8 cellular contexts compared by ENCODE assay signal in the genomic region with DNA sequence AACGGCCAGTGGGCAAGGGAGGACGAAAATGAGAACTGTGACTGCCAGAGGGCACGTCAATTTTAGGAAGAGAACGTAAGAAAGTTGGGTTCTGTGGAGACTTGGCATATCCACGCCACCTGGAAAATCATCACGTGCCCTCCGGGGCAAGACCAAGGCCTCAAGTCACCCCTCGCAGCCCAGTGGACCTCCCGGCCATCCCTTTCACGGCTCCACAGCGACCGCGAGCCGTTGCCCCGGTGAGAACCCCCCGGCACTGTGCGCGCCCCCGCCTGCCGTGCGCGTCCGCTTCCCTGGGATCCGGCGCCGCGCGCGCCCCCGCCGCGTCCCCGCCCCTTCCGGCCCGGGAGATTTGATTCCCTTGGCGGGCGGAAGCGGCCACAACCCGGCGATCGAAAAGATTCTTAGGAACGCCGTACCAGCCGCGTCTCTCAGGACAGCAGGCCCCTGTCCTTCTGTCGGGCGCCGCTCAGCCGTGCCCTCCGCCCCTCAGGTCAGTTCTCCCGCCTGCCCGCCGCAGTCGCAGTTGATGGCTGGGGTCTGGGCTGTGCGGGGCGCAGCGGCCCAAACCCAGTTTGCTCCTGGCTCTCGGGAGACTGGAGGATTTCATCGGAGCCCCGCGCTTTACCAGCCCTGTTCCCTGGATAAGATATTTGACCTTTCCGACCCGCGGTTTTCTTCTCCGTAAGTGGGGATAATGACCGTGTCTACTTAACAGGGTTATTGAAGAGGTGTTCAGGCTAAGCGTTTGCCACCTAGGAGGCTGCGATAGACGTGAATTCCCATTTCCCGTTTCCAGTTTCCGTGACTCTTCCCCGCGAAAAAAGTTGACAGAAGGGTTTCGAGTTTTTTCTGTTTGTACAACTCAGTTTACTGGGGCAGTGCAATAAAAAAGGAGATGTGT. TPM values are rescaled to one million over a fixed set of nuclear protein-coding genes. Genes with fewer than 3 reads are reported as not detected.
DNase-seq lines count a peak whose midpoint lies in the region; ATAC-seq and TF ChIP-seq lines count a peak whose summit lies in the region.

Gene MELK (plus strand): TSS at position 381 of the 904 bp plus-strand sequence. CDS start 8,787 bp downstream, outside the sequence.

- H3K27me3 Mint-ChIP-seq in type B pancreatic cell: no peaks in the 10 kb centered on the region

- peaks cover 11% of the 10 kb centered on the region for H3K36me3 ChIP-seq in HAP-1 (replicated peaks)
- H3K36me3 ChIP-seq in adipocyte (ENCODE audit: control insufficient read depth, insufficient read depth, low read length, severe bottlenecking): no peaks in the 10 kb centered on the region
- no peaks in the 10 kb centered on the region for H3K36me3 ChIP-seq in heart left ventricle

- H3K27ac Mint-ChIP-seq in type B pancreatic cell: peak within 1 kb of the TSS; percentile 94

- H3K9me3 ChIP-seq in HAP-1 (no peaks in the 10 kb centered on the region), adipocyte (ENCODE audit: control insufficient read depth, low read length) (no peaks in the 10 kb centered on the region), heart left ventricle (no peaks in the 10 kb centered on the region)

- in situ Hi-C loops in HAP-1 (cut with MboI; ENCODE audit: low sequenced_read_pairs): no loop called here

- TF ChIP-seq CTCF in heart left ventricle (IDR thresholded peaks at IDR 0.05): no peak
- TF ChIP-seq CTCF in type B pancreatic cell (conservative IDR thresholded peaks at IDR 0.05): no peak

- peaks cover 17% of the 10 kb centered on the region for H3K4me1 Mint-ChIP-seq in type B pancreatic cell (ENCODE audit: unreplicated experiment)

- H3K9me3 Mint-ChIP-seq in type B pancreatic cell: no peaks in the 10 kb centered on the region

- H3K4me1 ChIP-seq in HAP-1 (peaks cover 20% of the 10 kb centered on the region), adipocyte (ENCODE audit: control insufficient read depth, insufficient read depth, low read length) (peaks cover 7% of the 10 kb centered on the region), heart left ventricle (peaks cover 0 to 16% (median 7%) of the 10 kb centered on the region in 12 donors)

- H3K4me3 ChIP-seq in HAP-1: peak within 1 kb of the TSS; percentile 91
- H3K4me3 ChIP-seq in adipocyte (ENCODE audit: low read length): peak within 1 kb of the TSS; percentile 95
- H3K4me3 ChIP-seq in heart left ventricle: peak within 1 kb of the TSS; percentile 57 to 95 (median 84)

- 0 to 1% (median 1%) methylated on average over 43 to 74 of the region's 74 CpGs for WGBS in heart left ventricle, 4 donors

- DNase-seq in GDM1 (lab: John Stamatoyannopoulos, UW) (peak; percentile 78), HAP-1 (ENCODE audit: low spot score in 2 of 2) (peak; percentile 81 to 93), NCI-H1092 (lab: John Stamatoyannopoulos, UW) (peak; percentile 75), T-helper 1 cell (peak; percentile 61 to 81 (median 73)), adipocyte (ENCODE audit: low read depth) (peak; percentile 92), heart left ventricle (peak; percentile 72 to 90 (median 83)), posterior cingulate gyrus (peak; percentile 50 to 96 (median 77)), type B pancreatic cell (ENCODE audit: extremely low spot score, unreplicated experiment) (peak; percentile 91)

- TF ChIP-seq POLR2A in heart left ventricle (IDR thresholded peaks at IDR 0.05): peak in 1 of 2 donors; percentile 44

- no peaks in the 10 kb centered on the region for H3K27me3 ChIP-seq in HAP-1 (ENCODE audit: low read depth)
- H3K27me3 ChIP-seq in adipocyte (replicated peaks; ENCODE audit: control insufficient read depth, insufficient read depth, low read length): no peaks in the 10 kb centered on the region
- H3K27me3 ChIP-seq in heart left ventricle: no peaks in the 10 kb centered on the region

- H3K9ac ChIP-seq in adipocyte (ENCODE audit: low read length): peak within 1 kb of the TSS; percentile 91

- intact Hi-C loops in heart left ventricle (cut with DNase I) (no loop called here), posterior cingulate gyrus (cut with DNase I) (loop anchor here (5.0 kb wide), 1 partner anchor 85 kb away; no protein-coding TSS in a partner anchor)

- peak within 1 kb of the TSS in 8 of 12 donors; percentile 18 to 70 (median 47) for H3K27ac ChIP-seq in heart left ventricle

- H3K4me3 Mint-ChIP-seq in type B pancreatic cell: peak within 1 kb of the TSS; percentile 93

- peak; percentile 80 to 99 (median 96) for ATAC-seq in heart left ventricle

- H3K36me3 Mint-ChIP-seq in type B pancreatic cell: peaks cover 5% of the 10 kb centered on the region

RNA-seq across cellular contexts. Expression of gene MELK, which starts in this region (rescaled TPM):
- 1 to 10 TPM in 1 of 9 donors, under 1 TPM in 4, not detected in 4; 0.27 to 5.3 (median 0.75) TPM for total RNA-seq in heart left ventricle
- under 1 TPM in 1 of 2 donors, not detected in 1; 0.28 TPM for polyA plus RNA-seq in heart left ventricle
- total RNA-seq in type B pancreatic cell (ENCODE audit: low replicate concordance): 19.8 and 35.8 TPM in 2 replicates

Comparison
In these comparisons a context has a peak if more than half of its experiments do, and no peak if none do; other contexts are left out.
1. Peak in every context shown above with its lines: DNase-seq, ATAC-seq, H3K4me3 ChIP-seq and H3K27ac ChIP-seq.